In genomic region chr2:88350641-88351601, GRCh38 we compare ENCODE assay signal across 8 cellular contexts.
DNase-seq lines count a peak whose midpoint lies in the region; ATAC-seq and TF ChIP-seq lines count a peak whose summit lies in the region.

No MANE protein-coding gene starts in this region.

- DNase-seq in 8988T (peak; percentile 60), NAMALWA (ENCODE audit: low spot score) (peak; percentile 49), epithelial cell of proximal tubule (ENCODE audit: low read depth) (no peak)
- DNase-seq in activated CD8-positive, alpha-beta memory T cell treated with anti-CD3 and anti-CD28 coated beads for 4 hours (ENCODE audit: low read depth in 2 of 2) = peak; percentile 15 to 31
- DNase-seq in stimulated activated CD8-positive, alpha-beta memory T cell treated with anti-CD3 and anti-CD28 coated beads, Interleukin-7, amount 100 ng/mL, for 4 hours (ENCODE audit: low read depth in 2 of 2) = peak; percentile 12 to 21

- peak overlapping the region; percentile 54 for H3K4me3 ChIP-seq in epithelial cell of proximal tubule (ENCODE audit: low read depth, low read length)
- peak overlapping the region; percentile 16 to 25 for H3K4me3 ChIP-seq in muscle layer of duodenum (ENCODE audit: low read depth in 1 of 2, low read length in 2 of 2)

- H3K36me3 ChIP-seq in muscle layer of duodenum (ENCODE audit: control insufficient read depth in 1 of 2, insufficient read depth in 2 of 2, low read length in 2 of 2) = no peaks in the 10 kb centered on the region

- H3K27ac ChIP-seq in muscle layer of duodenum (ENCODE audit: low read length) = no peak overlapping the region

- H3K27me3 ChIP-seq in muscle layer of duodenum (ENCODE audit: low read depth, low read length) = peaks cover 9% of the 10 kb centered on the region

- no peaks in the 10 kb centered on the region for H3K9me3 ChIP-seq in muscle layer of duodenum (ENCODE audit: control insufficient read depth in 1 of 2, low read length in 2 of 2)

- peaks cover 0 to 7% of the 10 kb centered on the region in 2 donors for H3K4me1 ChIP-seq in muscle layer of duodenum (ENCODE audit: control insufficient read depth in 1 of 2, insufficient read depth in 2 of 2, low read length in 2 of 2)

- ATAC-seq in GM19023 (IDR thresholded peaks at IDR 0.05; ENCODE audit: unreplicated experiment) = peak; percentile 70
- no peak for ATAC-seq in HG03521 (IDR thresholded peaks at IDR 0.05; ENCODE audit: unreplicated experiment)

- peak; percentile 84 for TF ChIP-seq CTCF in epithelial cell of proximal tubule (conservative IDR thresholded peaks at IDR 0.05; ENCODE audit: low read depth, low read length)
